Comparison of ENCODE assay signal across 20 cellular contexts in genomic region chr10:107477266-107477665, GRCh38.
A peak's percentile ranks its signal among the peaks of the same experiment; 100 is the strongest.
DNase-seq lines count a peak whose midpoint lies in the region; ATAC-seq, FAIRE-seq and TF ChIP-seq lines count a peak whose summit lies in the region.
"Had no signal": no experiment of that assay in that cellular context is flagged by ENCODE, and none has a peak within 500 bp of the region (broad histone marks: within the 10 kb centered on the region; RNA-seq: fewer than 3 reads in every experiment).

No MANE protein-coding gene starts in this region.

- no peaks in the 10 kb centered on the region for H3K36me3 ChIP-seq in GM12878 (ENCODE audit: control insufficient read depth in 2 of 2, insufficient read depth in 2 of 2, low read length in 1 of 2)

- no peak for TF ChIP-seq CTCF in GM12878 (IDR thresholded peaks at IDR 0.05 in 2 of 3, conservative IDR thresholded peaks at IDR 0.05 in 1 of 3; ENCODE audit: control insufficient read depth in 2 of 3, extremely low read depth in 1 of 3, insufficient read depth in 1 of 3, low read depth in 3 of 3, low read length in 3 of 3)

- peak overlapping the region; percentile 39; the same call in 1 of the 2 replicates for H3K4me3 ChIP-seq in GM12878
- H3K4me3 ChIP-seq: body of pancreas, K562 had no signal

- DNase-seq in GM12878 (ENCODE audit: low read depth, low spot score) (peak; percentile 45), SIG-M5 (lab: John Stamatoyannopoulos, UW) (no peak), DMS79 treated with DMSO at 0.1 percent for 48 hours (lab: John Stamatoyannopoulos, UW) (no peak)
- DNase-seq: activated CD8-positive, alpha-beta memory T cell treated with anti-CD3 and anti-CD28 coated beads, Interleukin-2, amount 50 U/mL, for 48 hours; body of pancreas; Calu3; GF-D8; HCEC 1CT; left cardiac atrium; NCI-H1417; T-helper 17 cell had no signal

- no peak for TF ChIP-seq RAD21 in GM12878 (IDR thresholded peaks at IDR 0.05; ENCODE audit: insufficient read depth, low read depth, low read length)

- in situ Hi-C loops in GM12878 (cut with MboI): no loop called here

- TF ChIP-seq EP300 in GM12878 (IDR thresholded peaks at IDR 0.05; ENCODE audit: borderline replicate concordance in 1 of 2, control insufficient read depth in 1 of 2, low read depth in 2 of 2, low read length in 2 of 2): peak in 1 of 2 experiments; percentile 51; a peak in 1 of 4 replicates

- no peaks in the 10 kb centered on the region; the same call in 2 of the 3 replicates for H3K9me3 ChIP-seq in GM12878 (replicated peaks; ENCODE audit: control insufficient read depth, insufficient read depth, low read length)
- H3K9me3 ChIP-seq: body of pancreas had no signal

- H4K20me1 ChIP-seq in GM12878 (ENCODE audit: control insufficient read depth, insufficient read depth): no peaks in the 10 kb centered on the region

- no peaks in the 10 kb centered on the region for H3K79me2 ChIP-seq in GM12878 (ENCODE audit: control insufficient read depth, insufficient read depth, low read length)

- POLR2A ChIA-PET in GM12878 (lab: Charles Lee): interaction anchor here (1.2 kb wide), 1 partner anchor 33 kb away, joined by 4 read pairs; no protein-coding TSS in a partner anchor

- H3K9ac ChIP-seq in GM12878 (ENCODE audit: control insufficient read depth, insufficient read depth, low read length): no peak overlapping the region

- FAIRE-seq in GM12878 (lab: Jason Lieb, UNC): no peak
- FAIRE-seq: K562 had no signal

- H3K4me2 ChIP-seq in GM12878 (ENCODE audit: control insufficient read depth, insufficient read depth): 0 out of 2 replicates have a peak overlapping the region, but pooled peaks have one; percentile 5

- SMC1A ChIA-PET in GM12878 (lab: Charles Lee; ENCODE audit: uncharacterized antibody, unreplicated experiment): interaction anchor here (0.9 to 3.4 kb wide), 13 partner anchors 9 to 78 kb away, joined by 3 to 27 read pairs (median 4); no protein-coding TSS in a partner anchor

- H3K27ac ChIP-seq in GM12878 (ENCODE audit: control insufficient read depth, insufficient read depth): peak overlapping the region; percentile 1; the same call in 1 of the 2 replicates
- H3K27ac ChIP-seq: body of pancreas had no signal

- intact Hi-C loops in GM12878 (cut with micrococcal nuclease; ENCODE audit: unreplicated experiment): no loop called here

- RAD21 ChIA-PET in GM12878 (lab: Charles Lee; ENCODE audit: unreplicated experiment): interaction anchor here (1.6 to 2.8 kb wide), 4 partner anchors 13 to 78 kb away, joined by 3 to 23 read pairs (median 7); no protein-coding TSS in a partner anchor

- BruUV-seq in GM12878 (replicated peaks; lab: Mats Ljungman, UMichigan): no TSS peak

- no peaks in the 10 kb centered on the region for H3K27me3 ChIP-seq in GM12878 (replicated peaks in 1 of 2; ENCODE audit: control insufficient read depth in 2 of 2, insufficient read depth in 2 of 2, low read length in 1 of 2)
- H3K27me3 ChIP-seq: body of pancreas had no signal

- no peak for TF ChIP-seq POLR2A in GM12878 (IDR thresholded peaks at IDR 0.05; ENCODE audit: low read depth, low read length)

- CTCF ChIA-PET in GM12878 (lab: Yijun Ruan, JAX): interaction anchor here (0.7 to 2.7 kb wide), 3 partner anchors 67 to 83 kb away, joined by 3 to 9 read pairs (median 4); no protein-coding TSS in a partner anchor

- ATAC-seq in GM18517 (IDR thresholded peaks at IDR 0.05; ENCODE audit: unreplicated experiment) (peak; percentile 54), GM21390 (IDR thresholded peaks at IDR 0.05; ENCODE audit: unreplicated experiment) (peak; percentile 47), HG02981 (IDR thresholded peaks at IDR 0.05; ENCODE audit: unreplicated experiment) (peak; percentile 58), GM12878 (peak; percentile 82), GM21825 (IDR thresholded peaks at IDR 0.05; ENCODE audit: unreplicated experiment) (no peak), HG03521 (IDR thresholded peaks at IDR 0.05; ENCODE audit: unreplicated experiment) (no peak)
- ATAC-seq: activated CD4-positive, CD25-positive, alpha-beta regulatory T cell treated with anti-CD3 and anti-CD28 coated beads, Interleukin-2, amount 50 U/mL, for 24 hours; body of pancreas; K562; left cardiac atrium; Right ventricle myocardium inferior; stimulated activated effector memory CD8-positive, alpha-beta T cell treated with anti-CD3 and anti-CD28 coated beads, Interleukin-12 subunit alpha, Interleukin-12 subunit beta, amount 100 ng/mL, for 72 hours; T-helper 17 cell had no signal

- H2AFZ ChIP-seq in GM12878 (ENCODE audit: control insufficient read depth, low read depth, low read length): no peak overlapping the region

- H3K4me1 ChIP-seq in GM12878 (ENCODE audit: control insufficient read depth, insufficient read depth, low read length): peaks cover 7% of the 10 kb centered on the region
- H3K4me1 ChIP-seq: body of pancreas had no signal

TF ChIP-seq in GM12878, 131 proteins besides CTCF, POLR2A, EP300 and RAD21 (continues in another document):
- TF ChIP-seq NFIC (IDR thresholded peaks at IDR 0.05; ENCODE audit: low read depth, low read length): peak; percentile 73
- TF ChIP-seq IKZF2 (IDR thresholded peaks at IDR 0.05): peak; percentile 47 to 68; a peak in 2 of 4 replicates
- 0 out of 2 replicates have a peak, but pooled peaks have one; percentile 30 for TF ChIP-seq ZNF24 (IDR thresholded peaks at IDR 0.05)
- TF ChIP-seq FOXM1 (IDR thresholded peaks at IDR 0.05; ENCODE audit: low read depth, low read length): 0 out of 2 replicates have a peak, but pooled peaks have one; percentile 40
- no peak for TF ChIP-seq CEBPZ (IDR thresholded peaks at IDR 0.05; ENCODE audit: low read depth, low read length)
- TF ChIP-seq CBX5 (IDR thresholded peaks at IDR 0.05; ENCODE audit: low read depth): no peak
- TF ChIP-seq, protein P1, sequence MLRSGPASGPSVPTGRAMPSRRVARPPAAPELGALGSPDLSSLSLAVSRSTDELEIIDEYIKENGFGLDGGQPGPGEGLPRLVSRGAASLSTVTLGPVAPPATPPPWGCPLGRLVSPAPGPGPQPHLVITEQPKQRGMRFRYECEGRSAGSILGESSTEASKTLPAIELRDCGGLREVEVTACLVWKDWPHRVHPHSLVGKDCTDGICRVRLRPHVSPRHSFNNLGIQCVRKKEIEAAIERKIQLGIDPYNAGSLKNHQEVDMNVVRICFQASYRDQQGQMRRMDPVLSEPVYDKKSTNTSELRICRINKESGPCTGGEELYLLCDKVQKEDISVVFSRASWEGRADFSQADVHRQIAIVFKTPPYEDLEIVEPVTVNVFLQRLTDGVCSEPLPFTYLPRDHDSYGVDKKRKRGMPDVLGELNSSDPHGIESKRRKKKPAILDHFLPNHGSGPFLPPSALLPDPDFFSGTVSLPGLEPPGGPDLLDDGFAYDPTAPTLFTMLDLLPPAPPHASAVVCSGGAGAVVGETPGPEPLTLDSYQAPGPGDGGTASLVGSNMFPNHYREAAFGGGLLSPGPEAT (IDR thresholded peaks at IDR 0.05; ENCODE audit: low read depth): peak; percentile 74
- TF ChIP-seq, protein P2, sequence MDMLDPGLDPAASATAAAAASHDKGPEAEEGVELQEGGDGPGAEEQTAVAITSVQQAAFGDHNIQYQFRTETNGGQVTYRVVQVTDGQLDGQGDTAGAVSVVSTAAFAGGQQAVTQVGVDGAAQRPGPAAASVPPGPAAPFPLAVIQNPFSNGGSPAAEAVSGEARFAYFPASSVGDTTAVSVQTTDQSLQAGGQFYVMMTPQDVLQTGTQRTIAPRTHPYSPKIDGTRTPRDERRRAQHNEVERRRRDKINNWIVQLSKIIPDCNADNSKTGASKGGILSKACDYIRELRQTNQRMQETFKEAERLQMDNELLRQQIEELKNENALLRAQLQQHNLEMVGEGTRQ (IDR thresholded peaks at IDR 0.05; ENCODE audit: borderline replicate concordance, low read depth, low read length): no peak
- 0 out of 2 replicates have a peak, but pooled peaks have one; percentile 38 for TF ChIP-seq DPF2 (IDR thresholded peaks at IDR 0.05)
- no peak for TF ChIP-seq IRF4 (IDR thresholded peaks at IDR 0.05; ENCODE audit: low read depth, low read length)
- no peak for TF ChIP-seq GABPA (IDR thresholded peaks at IDR 0.05; ENCODE audit: low read depth)
- TF ChIP-seq, protein P3, sequence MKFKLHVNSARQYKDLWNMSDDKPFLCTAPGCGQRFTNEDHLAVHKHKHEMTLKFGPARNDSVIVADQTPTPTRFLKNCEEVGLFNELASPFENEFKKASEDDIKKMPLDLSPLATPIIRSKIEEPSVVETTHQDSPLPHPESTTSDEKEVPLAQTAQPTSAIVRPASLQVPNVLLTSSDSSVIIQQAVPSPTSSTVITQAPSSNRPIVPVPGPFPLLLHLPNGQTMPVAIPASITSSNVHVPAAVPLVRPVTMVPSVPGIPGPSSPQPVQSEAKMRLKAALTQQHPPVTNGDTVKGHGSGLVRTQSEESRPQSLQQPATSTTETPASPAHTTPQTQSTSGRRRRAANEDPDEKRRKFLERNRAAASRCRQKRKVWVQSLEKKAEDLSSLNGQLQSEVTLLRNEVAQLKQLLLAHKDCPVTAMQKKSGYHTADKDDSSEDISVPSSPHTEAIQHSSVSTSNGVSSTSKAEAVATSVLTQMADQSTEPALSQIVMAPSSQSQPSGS (IDR thresholded peaks at IDR 0.05; ENCODE audit: low read length): 0 out of 2 replicates have a peak, but pooled peaks have one; percentile 37
- TF ChIP-seq ESRRA (IDR thresholded peaks at IDR 0.05; ENCODE audit: low read length): no peak
- no peak for TF ChIP-seq YBX1 (IDR thresholded peaks at IDR 0.05)

Comparison
In these comparisons a context has a peak if more than half of its experiments do, and no peak if none do; other contexts are left out.
1. ATAC-seq: peak in GM18517 (single experiment), GM21390 (single experiment), HG02981 (single experiment) and GM12878 (single experiment); none in GM21825 (single experiment) and HG03521 (single experiment).